1 cellular context compared by ENCODE assay signal in genomic region chr6:163711615-163712568, GRCh38.
TF ChIP-seq lines count a peak whose summit lies in the region.

No MANE protein-coding gene starts in this region.

TF ChIP-seq in GM23338, 12 proteins besides CTCF, POLR2A, EP300 and RAD21 (continued from another document):
- TF ChIP-seq ZNF462 (CRISPR knock-in tag; IDR thresholded peaks at IDR 0.05) = no peak
TF ChIP-seq in GM23338: peak in this region for 0.
